In the genomic region with DNA sequence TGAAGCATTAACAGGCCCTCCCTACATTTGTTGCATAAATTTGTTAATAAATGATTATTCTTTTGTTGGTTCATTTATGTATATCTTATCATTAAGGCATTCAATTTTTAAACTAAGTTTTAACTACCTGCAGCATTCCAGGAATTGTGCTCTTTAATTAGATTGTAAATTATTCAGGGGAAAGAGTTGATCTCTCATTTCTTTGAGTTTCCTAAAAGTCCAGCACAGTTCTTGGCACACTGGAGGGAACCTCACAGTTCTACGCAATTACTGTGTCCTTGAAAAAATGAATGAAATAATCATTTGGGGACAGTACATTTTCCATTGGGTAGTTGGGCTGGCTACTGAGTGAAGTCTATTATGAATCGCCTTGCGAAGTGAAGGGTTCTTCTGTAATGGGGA, we compare ENCODE assay signal across 8 cellular contexts. TPM values are rescaled to one million over a fixed set of nuclear protein-coding genes. Genes with fewer than 3 reads are reported as not detected.
DNase-seq lines count a peak whose midpoint lies in the region; ATAC-seq and TF ChIP-seq lines count a peak whose summit lies in the region.

No MANE protein-coding gene starts in this region.

- TF ChIP-seq EP300 in ovary (IDR thresholded peaks at IDR 0.05): no peak

- H3K27ac ChIP-seq in right cardiac atrium (ENCODE audit: low read length) (peak overlapping the region; percentile 59), ovary (peak overlapping the region in 1 of 2 donors; percentile 86)

- WGBS in right cardiac atrium: 43% methylated on average over 3 of the region's 3 CpGs
- 16 to 24% (median 17%) methylated on average over 3 of the region's 3 CpGs for WGBS in ovary, 3 donors

- H3K4me1 Mint-ChIP-seq in central memory CD8-positive, alpha-beta T cell: peaks cover 43% of the 10 kb centered on the region
- peaks cover 25 to 44% (median 37%) of the 10 kb centered on the region in 4 donors for H3K4me1 Mint-ChIP-seq in naive thymus-derived CD8-positive, alpha-beta T cell

- intact Hi-C loops in right cardiac atrium (cut with DNase I): loop anchor here in 2 of 4 donors (10.0 kb wide), 1 partner anchor 51 kb away; a partner anchor contains a TSS
- intact Hi-C loops in left ventricle myocardium superior (cut with micrococcal nuclease): no loop called here
- intact Hi-C loops in ovary (cut with DNase I): loop anchor here in 1 of 4 donors (10.0 kb wide), 1 partner anchor 51 kb away; a partner anchor contains a TSS

- ATAC-seq in right cardiac atrium (no peak), left ventricle myocardium superior (no peak), GM18907 (IDR thresholded peaks at IDR 0.05; ENCODE audit: unreplicated experiment) (no peak), HG03442 (IDR thresholded peaks at IDR 0.05; ENCODE audit: unreplicated experiment) (no peak)
- ATAC-seq in central memory CD8-positive, alpha-beta T cell (replicated peaks; ENCODE audit: extremely low read depth, poor library complexity, severe bottlenecking): no peak
- no peak for ATAC-seq in naive thymus-derived CD8-positive, alpha-beta T cell

- no peaks in the 10 kb centered on the region for H3K9me3 Mint-ChIP-seq in central memory CD8-positive, alpha-beta T cell
- H3K9me3 Mint-ChIP-seq in naive thymus-derived CD8-positive, alpha-beta T cell: no peaks in the 10 kb centered on the region

- H3K36me3 Mint-ChIP-seq in central memory CD8-positive, alpha-beta T cell (ENCODE audit: insufficient read depth): peaks cover 15% of the 10 kb centered on the region
- H3K36me3 Mint-ChIP-seq in naive thymus-derived CD8-positive, alpha-beta T cell: peaks cover 0 to 7% (median 0%) of the 10 kb centered on the region in 3 donors

- TF ChIP-seq CTCF in ovary (IDR thresholded peaks at IDR 0.05): no peak

- TF ChIP-seq POLR2A in ovary (IDR thresholded peaks at IDR 0.05): no peak

- H3K4me3 Mint-ChIP-seq in central memory CD8-positive, alpha-beta T cell: peak overlapping the region; percentile 100
- peak overlapping the region; percentile 92 to 100 (median 97) for H3K4me3 Mint-ChIP-seq in naive thymus-derived CD8-positive, alpha-beta T cell

- no peaks in the 10 kb centered on the region for H3K9me3 ChIP-seq in right cardiac atrium (ENCODE audit: control insufficient read depth, low read length)
- no peaks in the 10 kb centered on the region for H3K9me3 ChIP-seq in ovary

- no peak overlapping the region for H3K4me3 ChIP-seq in right cardiac atrium (ENCODE audit: low read length)
- H3K4me3 ChIP-seq in ovary: no peak overlapping the region

- POLR2A ChIA-PET in naive thymus-derived CD8-positive, alpha-beta T cell (lab: Charles Lee): interaction anchor here (0.8 to 1.8 kb wide), 3 partner anchors 54 to 100 kb away, joined by 3 to 6 read pairs (median 3); a partner anchor contains a TSS

- no peaks in the 10 kb centered on the region for H3K4me1 ChIP-seq in right cardiac atrium (ENCODE audit: control insufficient read depth, insufficient read depth, low read length)
- peaks cover 5% of the 10 kb centered on the region for H3K4me1 ChIP-seq in ovary (ENCODE audit: insufficient read depth)

- no peak for DNase-seq in right cardiac atrium
- DNase-seq in left ventricle myocardium superior: no peak
- no peak for DNase-seq in central memory CD8-positive, alpha-beta T cell (ENCODE audit: low spot score in 2 of 2)
- no peak for DNase-seq in naive thymus-derived CD8-positive, alpha-beta T cell
- no peak for DNase-seq in NCI-H146 treated with DMSO at 0.1 percent for 48 hours (lab: John Stamatoyannopoulos, UW; ENCODE audit: unreplicated experiment)
- no peak for DNase-seq in ovary

- H3K27me3 ChIP-seq in right cardiac atrium (ENCODE audit: control insufficient read depth, insufficient read depth) (no peaks in the 10 kb centered on the region), ovary (no peaks in the 10 kb centered on the region)

- no peaks in the 10 kb centered on the region for H3K27me3 Mint-ChIP-seq in central memory CD8-positive, alpha-beta T cell
- H3K27me3 Mint-ChIP-seq in naive thymus-derived CD8-positive, alpha-beta T cell: peaks cover 0 to 2% (median 0%) of the 10 kb centered on the region in 5 donors

- H3K36me3 ChIP-seq in ovary: no peaks in the 10 kb centered on the region

- peak overlapping the region; percentile 100 for H3K27ac Mint-ChIP-seq in central memory CD8-positive, alpha-beta T cell (ENCODE audit: low read depth)
- H3K27ac Mint-ChIP-seq in naive thymus-derived CD8-positive, alpha-beta T cell: peak overlapping the region; percentile 95 to 99 (median 98)

RNA-seq across cellular contexts. Expression of a gene that starts 0.5 kb away (rescaled TPM):
- total RNA-seq in right cardiac atrium (10 to 100 TPM; 25.5 to 32.4 (median 29.3) TPM), left ventricle myocardium superior (23.3 TPM), ovary (10 to 100 TPM; 35.9 to 53.5 (median 44.7) TPM)
- polyA plus RNA-seq in right cardiac atrium (27.2 TPM), ovary (10 to 100 TPM; 26.5 to 30.4 TPM)
- 10 to 100 TPM; 72.5 to 83.6 TPM for total RNA-seq in naive thymus-derived CD8-positive, alpha-beta T cell
- polyA plus RNA-seq in naive thymus-derived CD8-positive, alpha-beta T cell: 10 to 100 TPM; 39.8 to 46.1 (median 43.6) TPM

RNA-seq across cellular contexts. Expression of a gene that starts 33.3 kb away (rescaled TPM):
- total RNA-seq in right cardiac atrium: under 1 TPM in 1 of 4 donors, not detected in 3; 0.15 TPM
- polyA plus RNA-seq in right cardiac atrium: not detected
- total RNA-seq in left ventricle myocardium superior: not detected
- total RNA-seq in naive thymus-derived CD8-positive, alpha-beta T cell: under 1 TPM; 0.22 to 0.34 TPM
- not detected for polyA plus RNA-seq in naive thymus-derived CD8-positive, alpha-beta T cell
- under 1 TPM in 3 of 7 donors, not detected in 4; 0.13 to 0.22 (median 0.15) TPM for total RNA-seq in ovary
- polyA plus RNA-seq in ovary: not detected

RNA-seq across cellular contexts. Expression of a gene that starts 53.9 kb away (rescaled TPM):
- total RNA-seq in right cardiac atrium (10 to 100 TPM; 18.3 to 25.1 (median 24.3) TPM), left ventricle myocardium superior (20.8 TPM), ovary (10 to 100 TPM; 16.5 to 32.0 (median 29.4) TPM)
- polyA plus RNA-seq in right cardiac atrium (21.8 TPM), ovary (10 to 100 TPM; 26.1 to 36.2 TPM)
- total RNA-seq in naive thymus-derived CD8-positive, alpha-beta T cell: 100 to 1,000 TPM; 146 TPM
- 10 to 100 TPM; 18.9 to 21.7 (median 19.1) TPM for polyA plus RNA-seq in naive thymus-derived CD8-positive, alpha-beta T cell
